ENCODE assay signal across 29 cellular contexts in the genomic region with DNA sequence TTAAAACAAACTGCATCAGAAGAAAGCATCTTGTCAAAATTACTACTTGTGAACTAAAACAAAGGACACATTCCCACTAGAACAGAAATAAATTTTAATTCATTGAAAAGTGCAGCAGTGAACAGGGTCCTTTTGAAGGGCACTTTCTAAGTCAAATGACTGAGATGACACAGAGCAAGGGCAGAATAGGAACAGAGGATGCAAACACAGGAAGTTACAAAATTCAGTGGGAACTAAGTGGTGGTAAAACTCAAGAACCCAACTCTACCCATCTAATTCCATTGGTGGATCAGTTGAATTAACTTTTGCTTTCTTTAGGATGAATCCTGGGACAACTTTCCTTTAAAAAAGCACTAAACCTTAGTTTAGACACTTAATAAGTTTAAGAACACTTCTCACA. TPM values are rescaled to one million over a fixed set of nuclear protein-coding genes. Genes with fewer than 3 reads are reported as not detected.
DNase-seq lines count a peak whose midpoint lies in the region; ATAC-seq and TF ChIP-seq lines count a peak whose summit lies in the region.
"Had no signal": no experiment of that assay in that cellular context is flagged by ENCODE, and none has a peak within 500 bp of the region (broad histone marks: within the 10 kb centered on the region; RNA-seq: fewer than 3 reads in every experiment).

No MANE protein-coding gene starts in this region.

- no peak for DNase-seq in T-helper 2 cell treated with Interferon-gamma antibody and Interleukin-4, amounts not matched to agents 5 μg/mL and 100 μg/mL, for 36 hours (ENCODE audit: low spot score)
- DNase-seq in T-helper 2 cell (no peak), CD1c-positive myeloid dendritic cell (ENCODE audit: extremely low spot score) (peak; percentile 26), MV-4-11 (lab: John Stamatoyannopoulos, UW) (peak; percentile 59), natural killer cell (no peak), HT-29 (ENCODE audit: low spot score) (no peak), activated gamma-delta T cell treated with Interleukin-2 at 50 U/mL for 16 hours (no peak), testis (no peak)
- DNase-seq: activated CD4-positive, alpha-beta T cell treated with anti-CD3 and anti-CD28 coated beads for 1 hour; activated T-cell treated with anti-CD3 and anti-CD28 coated beads, Interleukin-2, amount 50 U/mL, for 4 hours; cerebellar nuclear complex; dermis blood vessel endothelial cell; glutamatergic neuron; islet precursor cell; left ventricle myocardium inferior; NCI-H82; OCI-M1; posterior cingulate gyrus; stimulated activated CD4-positive, alpha-beta T cell treated with anti-CD3 and anti-CD28 coated beads, Interleukin-1b, Interleukin-23, amount 100 ng/mL, for 48 hours; stimulated activated naive CD8-positive, alpha-beta T cell treated with anti-CD3 and anti-CD28 coated beads, Interleukin-15, Interleukin-2, amounts not matched to agents 100 U/mL and 50 U/mL, for 24 hours; T-helper 17 cell had no signal

- H3K27ac Mint-ChIP-seq in T-helper 2 cell treated with Interferon-gamma antibody and Interleukin-4, amounts not matched to agents 5 μg/mL and 100 μg/mL, for 36 hours = peak overlapping the region; percentile 34
- H3K27ac Mint-ChIP-seq in natural killer cell = peak overlapping the region; percentile 96 to 97
- H3K27ac Mint-ChIP-seq: brain had no signal

- peaks cover 31% of the 10 kb centered on the region for H3K4me1 Mint-ChIP-seq in T-helper 2 cell treated with Interferon-gamma antibody and Interleukin-4, amounts not matched to agents 5 μg/mL and 100 μg/mL, for 36 hours (ENCODE audit: low read depth)
- H3K4me1 Mint-ChIP-seq in natural killer cell = peaks cover 52 to 60% of the 10 kb centered on the region in 2 donors
- H3K4me1 Mint-ChIP-seq: brain had no signal

- H3K36me3 Mint-ChIP-seq in T-helper 2 cell treated with Interferon-gamma antibody and Interleukin-4, amounts not matched to agents 5 μg/mL and 100 μg/mL, for 36 hours (ENCODE audit: low read depth) = peaks cover 54% of the 10 kb centered on the region
- peaks cover 9% of the 10 kb centered on the region for H3K36me3 Mint-ChIP-seq in natural killer cell

- intact Hi-C loops in natural killer cell (cut with micrococcal nuclease) = no loop called here
- intact Hi-C loops in testis (cut with DNase I; ENCODE audit: low total_unique reads) = no loop called here

- H3K36me3 ChIP-seq in testis (ENCODE audit: low read depth, missing control alignments) = no peaks in the 10 kb centered on the region

- no peaks in the 10 kb centered on the region for H3K27me3 ChIP-seq in testis
- H3K27me3 ChIP-seq: right atrium auricular region had no signal

- no peak for TF ChIP-seq POLR2A in testis (IDR thresholded peaks at IDR 0.05)

- no peaks in the 10 kb centered on the region for H3K9me3 Mint-ChIP-seq in T-helper 2 cell treated with Interferon-gamma antibody and Interleukin-4, amounts not matched to agents 5 μg/mL and 100 μg/mL, for 36 hours
- no peaks in the 10 kb centered on the region for H3K9me3 Mint-ChIP-seq in natural killer cell
- H3K9me3 Mint-ChIP-seq: activated T-cell treated with anti-CD3 and anti-CD28 coated beads, Interleukin-2, amount 50 U/mL, for 4 hours; brain had no signal

- H3K27me3 Mint-ChIP-seq in T-helper 2 cell treated with Interferon-gamma antibody and Interleukin-4, amounts not matched to agents 5 μg/mL and 100 μg/mL, for 36 hours (ENCODE audit: low read depth) = no peaks in the 10 kb centered on the region
- H3K27me3 Mint-ChIP-seq in natural killer cell (ENCODE audit: low read depth in 2 of 2) = no peaks in the 10 kb centered on the region
- H3K27me3 Mint-ChIP-seq: brain, T-helper 17 cell had no signal

- no peak overlapping the region for H3K4me3 Mint-ChIP-seq in T-helper 2 cell treated with Interferon-gamma antibody and Interleukin-4, amounts not matched to agents 5 μg/mL and 100 μg/mL, for 36 hours
- H3K4me3 Mint-ChIP-seq in natural killer cell = peak overlapping the region; percentile 49
- H3K4me3 Mint-ChIP-seq: activated T-cell treated with anti-CD3 and anti-CD28 coated beads, Interleukin-2, amount 50 U/mL, for 4 hours; brain; T-helper 17 cell had no signal

- no peak overlapping the region for H3K4me3 ChIP-seq in testis
- H3K4me3 ChIP-seq: HAP-1, left ventricle myocardium inferior, right atrium auricular region, SK-N-MC, smooth muscle cell had no signal

- no peak for ATAC-seq in natural killer cell
- ATAC-seq: activated T-cell treated with anti-CD3 and anti-CD28 coated beads, Interleukin-2, amount 50 U/mL, for 4 hours; esophagus mucosa; HepG2; stimulated activated naive CD8-positive, alpha-beta T cell treated with anti-CD3 and anti-CD28 coated beads, Interleukin-15, Interleukin-2, amounts not matched to agents 100 U/mL and 50 U/mL, for 24 hours; T-helper 17 cell had no signal

- H3K4me1 ChIP-seq in testis = no peaks in the 10 kb centered on the region
- H3K4me1 ChIP-seq: HAP-1, right atrium auricular region had no signal

- TF ChIP-seq CTCF in natural killer cell (IDR thresholded peaks at IDR 0.05) (no peak), testis (IDR thresholded peaks at IDR 0.05) (no peak)

- H3K27ac ChIP-seq in testis = no peak overlapping the region
- H3K27ac ChIP-seq: left ventricle myocardium inferior, right atrium auricular region, RWPE1, SK-N-MC had no signal

- H3K9me3 ChIP-seq in testis = no peaks in the 10 kb centered on the region
- H3K9me3 ChIP-seq: HAP-1, left ventricle myocardium inferior, right atrium auricular region had no signal

RNA-seq across cellular contexts. Expression of a gene that starts 45.8 kb away (rescaled TPM):
- total RNA-seq in natural killer cell (10 to 100 TPM; 51.9 to 73.9 (median 59.7) TPM), testis (10 to 100 TPM; 52.4 to 87.9 TPM)
- 36.4 and 41.5 TPM in 2 replicates for total RNA-seq in HT-29 (2014; rRNA removed; shearing (Covaris generic))
- polyA plus RNA-seq in testis (ENCODE audit: insufficient read depth, low read depth, low replicate concordance) = 84.2 TPM

Comparison
In these comparisons a context has a peak if more than half of its experiments do, and no peak if none do; other contexts are left out.
1. DNase-seq: peak in CD1c-positive myeloid dendritic cell (single experiment) and MV-4-11 (single experiment); none in T-helper 2 cell treated with Interferon-gamma antibody and Interleukin-4, amounts not matched to agents 5 μg/mL and 100 μg/mL, for 36 hours (single experiment), T-helper 2 cell (0 of 5), natural killer cell (single experiment), HT-29 (single experiment), activated gamma-delta T cell treated with Interleukin-2 at 50 U/mL for 16 hours (single experiment) and testis (single experiment).